20 cellular contexts compared by ENCODE assay signal in genomic region chr2:95185973-95186372, GRCh38. TPM values are rescaled to one million over a fixed set of nuclear protein-coding genes. Genes with fewer than 3 reads are reported as not detected.
A peak's percentile ranks its signal among the peaks of the same experiment; 100 is the strongest.
DNase-seq lines count a peak whose midpoint lies in the region; ATAC-seq, FAIRE-seq and TF ChIP-seq lines count a peak whose summit lies in the region.
"Had no signal": no experiment of that assay in that cellular context is flagged by ENCODE, and none has a peak within 500 bp of the region (broad histone marks: within the 10 kb centered on the region; RNA-seq: fewer than 3 reads in every experiment).

No MANE protein-coding gene starts in this region.

- no peak for FAIRE-seq in A549 (lab: Jason Lieb, UNC)
- FAIRE-seq: GM12878 had no signal

- no peak overlapping the region for H3K4me3 Mint-ChIP-seq in T-helper 2 cell treated with Interferon-gamma antibody and Interleukin-4, amounts not matched to agents 5 μg/mL and 100 μg/mL, for 36 hours
- H3K4me3 Mint-ChIP-seq: CD4-positive, CD25-positive, alpha-beta regulatory T cell; CD8-positive, alpha-beta memory T cell; H9 had no signal

- TF ChIP-seq POLR2A in A549 (IDR thresholded peaks at IDR 0.05; ENCODE audit: low read length) = no peak

- no peak overlapping the region for H3K4me2 ChIP-seq in A549

- no peak for TF ChIP-seq EP300 in A549 (IDR thresholded peaks at IDR 0.05)

- H3K9me3 ChIP-seq in A549 = peaks cover 78% of the 10 kb centered on the region
- H3K9me3 ChIP-seq: BE2C had no signal

- DNase-seq in A549 (ENCODE audit: low read depth in 1 of 2, low spot score in 1 of 2) = no peak
- DNase-seq in amniotic epithelial cell (ENCODE audit: low read depth) = peak; percentile 7
- DNase-seq in dorsolateral prefrontal cortex = no peak
- DNase-seq in T-helper 2 cell treated with Interferon-gamma antibody and Interleukin-4, amounts not matched to agents 5 μg/mL and 100 μg/mL, for 36 hours (ENCODE audit: low spot score) = no peak
- no peak for DNase-seq in anterior cingulate cortex (lab: John Stamatoyannopoulos, UW)
- no peak for DNase-seq in putamen (ENCODE audit: low spot score)
- DNase-seq: 8988T; BE2C; C1 segment of cervical spinal cord; CD4-positive, CD25-positive, alpha-beta regulatory T cell; CD8-positive, alpha-beta memory T cell; COR-L47; DMS 273 treated with DMSO at 0.1 percent for 48 hours; DMS53; DND-41; EL; GOT3; H9 had no signal

- no peak for ATAC-seq in A549
- ATAC-seq: GM12878 had no signal

- no peaks in the 10 kb centered on the region for H3K27me3 ChIP-seq in dorsolateral prefrontal cortex
- H3K27me3 ChIP-seq: BE2C had no signal

- 46% methylated on average over 2 of the region's 2 CpGs for WGBS in A549 (ENCODE audit: missing lambda C conversion rate)

- intact Hi-C loops in dorsolateral prefrontal cortex (cut with DNase I) = no loop called here

- CTCF ChIA-PET in A549 (lab: Yijun Ruan, JAX) = interaction anchor here (0.6 kb wide), 1 partner anchor 186 kb away, joined by 4 read pairs; no protein-coding TSS in a partner anchor

- H3K4me1 Mint-ChIP-seq in T-helper 2 cell treated with Interferon-gamma antibody and Interleukin-4, amounts not matched to agents 5 μg/mL and 100 μg/mL, for 36 hours (ENCODE audit: low read depth) = no peaks in the 10 kb centered on the region
- H3K4me1 Mint-ChIP-seq: CD4-positive, CD25-positive, alpha-beta regulatory T cell; CD8-positive, alpha-beta memory T cell; H9 had no signal

- H3K9me3 Mint-ChIP-seq in T-helper 2 cell treated with Interferon-gamma antibody and Interleukin-4, amounts not matched to agents 5 μg/mL and 100 μg/mL, for 36 hours = peaks cover 29% of the 10 kb centered on the region

- POLR2A ChIA-PET in A549 (lab: Yijun Ruan, JAX) = no interaction called here

- no peak overlapping the region for H3K27ac ChIP-seq in A549
- H3K27ac ChIP-seq in dorsolateral prefrontal cortex = peak overlapping the region in 46 of 59 donors; percentile 10 to 85 (median 66)
- H3K27ac ChIP-seq in temporal lobe (ENCODE audit: low read depth, low read length) = peak overlapping the region; percentile 40

- TF ChIP-seq CTCF in A549 (IDR thresholded peaks at IDR 0.05) (no peak), dorsolateral prefrontal cortex (IDR thresholded peaks at IDR 0.05 in 54 of 56, conservative IDR thresholded peaks at IDR 0.05 in 2 of 56; ENCODE audit: low read depth in 1 of 56, partially characterized antibody in 56 of 56) (no peak)

- no peak for TF ChIP-seq RAD21 in A549 (conservative IDR thresholded peaks at IDR 0.05 in 1 of 2, IDR thresholded peaks at IDR 0.05 in 1 of 2)

- peaks cover 26% of the 10 kb centered on the region for H3K36me3 Mint-ChIP-seq in T-helper 2 cell treated with Interferon-gamma antibody and Interleukin-4, amounts not matched to agents 5 μg/mL and 100 μg/mL, for 36 hours (ENCODE audit: low read depth)

- H3K27ac Mint-ChIP-seq in T-helper 2 cell treated with Interferon-gamma antibody and Interleukin-4, amounts not matched to agents 5 μg/mL and 100 μg/mL, for 36 hours = no peak overlapping the region
- H3K27ac Mint-ChIP-seq: H9 had no signal

- no peak overlapping the region for H3K4me3 ChIP-seq in A549
- no peak overlapping the region for H3K4me3 ChIP-seq in dorsolateral prefrontal cortex
- H3K4me3 ChIP-seq: GM12878 had no signal

- H3K4me1 ChIP-seq in A549 = no peaks in the 10 kb centered on the region
- H3K4me1 ChIP-seq: BE2C had no signal

- H3K27me3 Mint-ChIP-seq in T-helper 2 cell treated with Interferon-gamma antibody and Interleukin-4, amounts not matched to agents 5 μg/mL and 100 μg/mL, for 36 hours (ENCODE audit: low read depth) = no peaks in the 10 kb centered on the region
- H3K27me3 Mint-ChIP-seq: CD4-positive, CD25-positive, alpha-beta regulatory T cell had no signal

TF ChIP-seq in A549, 52 proteins besides CTCF, POLR2A, EP300 and RAD21:
- TF ChIP-seq JUNB (IDR thresholded peaks at IDR 0.05) (no peak), CEBPB (IDR thresholded peaks at IDR 0.05) (peak; percentile 19 to 23; a peak in 2 of 4 replicates)

RNA-seq across cellular contexts. Expression of gene ZNF2, which starts 20.4 kb away (rescaled TPM):
- polyA plus RNA-seq in A549 (2011; rRNA removed) (4.6 and 5.5 TPM in 2 replicates), A549 (2017; fragmentation: RNase III; extraction: RNeasy Plus Mini Kit Qiagen cat#74134 plus additional on column Dnase treatment) (3.7 to 4.3 TPM (median 4.2 TPM) in 3 replicates)
- 1.5 TPM in 2 replicates for polyA plus RNA-seq in A549 (2012; cell fraction: cytosol; rRNA removed)
- polyA plus RNA-seq in A549 (2012; cell fraction: nucleus; rRNA removed) = 1.3 and 1.6 TPM in 2 replicates
- 10.2 and 10.5 TPM in 2 replicates for polyA minus RNA-seq in A549 (2011; rRNA and poly(A)+ RNA removed)
- total RNA-seq in dorsolateral prefrontal cortex (1 to 10 TPM; 4.3 to 9.8 (median 6.6) TPM), temporal lobe (7.6 TPM)

RNA-seq across cellular contexts. Expression of gene ZNF892, which starts 21.3 kb away (rescaled TPM):
- polyA plus RNA-seq in A549 (2011; rRNA removed) (1.8 and 2.1 TPM in 2 replicates), A549 (2017; fragmentation: RNase III; extraction: RNeasy Plus Mini Kit Qiagen cat#74134 plus additional on column Dnase treatment) (0.72 to 0.84 TPM (median 0.79 TPM) in 3 replicates)
- 0.29 and 0.34 TPM in 2 replicates for polyA plus RNA-seq in A549 (2012; cell fraction: cytosol; rRNA removed)
- 0.17 and 0.23 TPM in 2 replicates for polyA plus RNA-seq in A549 (2012; cell fraction: nucleus; rRNA removed)
- 4.2 and 4.4 TPM in 2 replicates for polyA minus RNA-seq in A549 (2011; rRNA and poly(A)+ RNA removed)
- total RNA-seq in dorsolateral prefrontal cortex (10 to 100 TPM; 11.3 to 29.3 (median 18.7) TPM), temporal lobe (31.0 TPM)

RNA-seq across cellular contexts. Expression of gene ZNF514, which starts 26.3 kb away (rescaled TPM):
- polyA plus RNA-seq in A549 (2011; rRNA removed) = 14.0 and 15.0 TPM in 2 replicates
- 5.7 and 5.8 TPM in 2 replicates for polyA plus RNA-seq in A549 (2012; cell fraction: cytosol; rRNA removed)
- polyA plus RNA-seq in A549 (2012; cell fraction: nucleus; rRNA removed) = 6.5 and 8.3 TPM in 2 replicates
- 10.6 to 12.8 TPM (median 11.2 TPM) in 3 replicates for polyA plus RNA-seq in A549 (2017; fragmentation: RNase III; extraction: RNeasy Plus Mini Kit Qiagen cat#74134 plus additional on column Dnase treatment)
- 7.8 and 9.5 TPM in 2 replicates for polyA minus RNA-seq in A549 (2011; rRNA and poly(A)+ RNA removed)
- total RNA-seq in dorsolateral prefrontal cortex = 10 to 100 TPM; 17.2 to 58.5 (median 36.2) TPM
- total RNA-seq in temporal lobe = 24.1 TPM

Comparison
In these comparisons a context has a peak if more than half of its experiments do, and no peak if none do; other contexts are left out.
1. H3K27ac ChIP-seq: peak in dorsolateral prefrontal cortex (46 of 59) and temporal lobe (single experiment); none in A549 (0 of 2).